In genomic region chr16:2117960-2118722, GRCh38 we compare ENCODE assay signal across 9 cellular contexts. TPM values are rescaled to one million over a fixed set of nuclear protein-coding genes. Genes with fewer than 3 reads are reported as not detected.
DNase-seq lines count a peak whose midpoint lies in the region; ATAC-seq, FAIRE-seq and TF ChIP-seq lines count a peak whose summit lies in the region.
"Not testable (repeated sequence)": the region's sequence is repeated elsewhere in the genome, so short reads cannot be mapped to it uniquely, and the experiment has no call there.
"Had no signal": no experiment of that assay in that cellular context is flagged by ENCODE, and none has a peak within 500 bp of the region (broad histone marks: within the 10 kb centered on the region; RNA-seq: fewer than 3 reads in every experiment).

No MANE protein-coding gene starts in this region.

- TF ChIP-seq POLR2A in endothelial cell of umbilical vein (IDR thresholded peaks at IDR 0.05; ENCODE audit: low read depth, low read length); gastrocnemius medialis (IDR thresholded peaks at IDR 0.05): not testable (repeated sequence)

- not testable (repeated sequence) for H3K9me3 ChIP-seq in HEK293 (ENCODE audit: control insufficient read depth, insufficient read depth, low read depth, low read length); OCI-LY7 (ENCODE audit: low read length); endothelial cell of umbilical vein (replicated peaks; ENCODE audit: control insufficient read depth, insufficient read depth, low read length); osteoblast (ENCODE audit: low read depth, low read length); gastrocnemius medialis

- dilution Hi-C loops in endothelial cell of umbilical vein (cut with MboI; ENCODE audit: extremely low pct_ligation_motif_present, low sequenced_read_pairs), result not testable (repeated sequence)

- H3K4me3 ChIP-seq in HEK293 (ENCODE audit: low read depth, low read length); OCI-LY7 (ENCODE audit: low read depth, low read length, poor library complexity, severe bottlenecking); endothelial cell of umbilical vein (replicated peaks in 1 of 3; ENCODE audit: insufficient read depth in 1 of 3, low read depth in 1 of 3, low read length in 3 of 3); osteoblast (ENCODE audit: insufficient read depth, low read length); gastrocnemius medialis: not testable (repeated sequence)

- DNase-seq in OCI-LY7 (ENCODE audit: low spot score); endothelial cell of umbilical vein (ENCODE audit: low read depth, low spot score); gastrocnemius medialis: not testable (repeated sequence)
- DNase-seq in Right ventricle myocardium inferior (ENCODE audit: missing footprints), result peak; percentile 30
- peak; percentile 15 for DNase-seq in osteoblast (ENCODE audit: insufficient read length, low spot score, missing footprints)

- not testable (repeated sequence) for H3K4me1 ChIP-seq in HEK293 (ENCODE audit: control insufficient read depth, insufficient read depth, low read length); OCI-LY7 (ENCODE audit: insufficient read depth, low read length, poor library complexity, severe bottlenecking); endothelial cell of umbilical vein (ENCODE audit: control insufficient read depth, extremely low read depth, insufficient read depth, low read length); osteoblast (ENCODE audit: insufficient read depth, low read length)
- peaks cover 45 to 62% of the 10 kb centered on the region in 2 donors for H3K4me1 ChIP-seq in gastrocnemius medialis

- not testable (repeated sequence) for ATAC-seq in Right ventricle myocardium inferior, gastrocnemius medialis

- not testable (repeated sequence) for H3K4me2 ChIP-seq in OCI-LY7 (ENCODE audit: low read length); endothelial cell of umbilical vein (ENCODE audit: insufficient read depth, low read length); osteoblast (ENCODE audit: insufficient read depth, low read length)

- TSS peak; percentile 83 for BruUV-seq in OCI-LY7 (replicated peaks; lab: Mats Ljungman, UMichigan)
- TSS peak; percentile 37 for BruUV-seq in endothelial cell of umbilical vein (replicated peaks; lab: Mats Ljungman, UMichigan)

- H3K27ac ChIP-seq in HEK293 (ENCODE audit: extremely low read depth, low read depth, low read length); OCI-LY7 (ENCODE audit: low read depth, low read length, poor library complexity, severe bottlenecking); endothelial cell of umbilical vein (ENCODE audit: insufficient read depth, low read depth, low read length); osteoblast (ENCODE audit: low read depth, low read length): not testable (repeated sequence)
- peak overlapping the region; percentile 70 to 84 (median 74) for H3K27ac ChIP-seq in gastrocnemius medialis

- not testable (repeated sequence) for H3K36me3 ChIP-seq in HEK293 (ENCODE audit: control insufficient read depth in 2 of 2, insufficient read depth in 1 of 2, low read length in 2 of 2); OCI-LY7 (ENCODE audit: insufficient read depth, low read length); endothelial cell of umbilical vein (ENCODE audit: control insufficient read depth in 2 of 2, extremely low read depth in 1 of 2, insufficient read depth in 2 of 2, low read length in 2 of 2); osteoblast (ENCODE audit: insufficient read depth, low read length)
- H3K36me3 ChIP-seq in gastrocnemius medialis, result peaks cover 0 to 11% of the 10 kb centered on the region in 2 donors

- not testable (repeated sequence) for FAIRE-seq in endothelial cell of umbilical vein (lab: Jason Lieb, UNC)

- not testable (repeated sequence) for H3K27me3 ChIP-seq in endothelial cell of umbilical vein (ENCODE audit: control insufficient read depth in 2 of 2, insufficient read depth in 2 of 2, low read length in 2 of 2); osteoblast (ENCODE audit: insufficient read depth, low read length); gastrocnemius medialis

- H3K9me2 ChIP-seq in OCI-LY7 (ENCODE audit: insufficient read depth, low read length), result not testable (repeated sequence)

- H3K79me2 ChIP-seq in OCI-LY7 (ENCODE audit: insufficient read depth, low read depth, low read length); endothelial cell of umbilical vein (ENCODE audit: control insufficient read depth, insufficient read depth, low read length): not testable (repeated sequence)
- peaks cover 56% of the 10 kb centered on the region for H3K79me2 ChIP-seq in osteoblast (ENCODE audit: insufficient read depth, low read length)

- in situ Hi-C loops in gastrocnemius medialis (cut with MboI; ENCODE audit: low sequenced_read_pairs in 4 of 4), result not testable (repeated sequence)

- not testable (repeated sequence) for H3K9me1 ChIP-seq in endothelial cell of umbilical vein (replicated peaks; ENCODE audit: control insufficient read depth, extremely low read depth, insufficient read depth, low read length)

- CTCF ChIA-PET in HEK293 (lab: Yijun Ruan, JAX); OCI-LY7 (lab: Charles Lee; ENCODE audit: unreplicated experiment); endothelial cell of umbilical vein (lab: Charles Lee): not testable (repeated sequence)

- intact Hi-C loops in OCI-LY7 (cut with micrococcal nuclease; ENCODE audit: unreplicated experiment); endothelial cell of umbilical vein (cut with micrococcal nuclease); Right ventricle myocardium inferior (cut with DNase I); gastrocnemius medialis (cut with DNase I; ENCODE audit: low total_unique reads): not testable (repeated sequence)

- not testable (repeated sequence) for H2AFZ ChIP-seq in OCI-LY7 (ENCODE audit: low read length); endothelial cell of umbilical vein (ENCODE audit: low read depth, low read length); osteoblast (ENCODE audit: low read length)

- not testable (repeated sequence) for H3K9ac ChIP-seq in endothelial cell of umbilical vein (replicated peaks; ENCODE audit: extremely low read depth, insufficient read depth, low read length)

- not testable (repeated sequence) for H4K20me1 ChIP-seq in OCI-LY7 (ENCODE audit: insufficient read depth, low read length); endothelial cell of umbilical vein (replicated peaks; ENCODE audit: control insufficient read depth, extremely low read depth, insufficient read depth, low read length)
- peaks cover 18% of the 10 kb centered on the region for H4K20me1 ChIP-seq in osteoblast (ENCODE audit: insufficient read depth, low read length)

- POLR2A ChIA-PET in HEK293 (lab: Yijun Ruan, JAX); OCI-LY7 (lab: Charles Lee); endothelial cell of umbilical vein (lab: Charles Lee): not testable (repeated sequence)

- TF ChIP-seq CTCF in HEK293 (tag by site-specific recombination; IDR thresholded peaks at IDR 0.05); OCI-LY7 (conservative IDR thresholded peaks at IDR 0.05; ENCODE audit: low read length); endothelial cell of umbilical vein (IDR thresholded peaks at IDR 0.05; ENCODE audit: extremely low read depth in 1 of 2, insufficient read depth in 1 of 2, low read depth in 1 of 2, low read length in 2 of 2); osteoblast (IDR thresholded peaks at IDR 0.05; ENCODE audit: extremely low read depth, low read depth, low read length); gastrocnemius medialis (IDR thresholded peaks at IDR 0.05 in 4 of 5, conservative IDR thresholded peaks at IDR 0.05 in 1 of 5): not testable (repeated sequence)

RNA-seq across cellular contexts. Expression of gene PKD1, which starts 17.6 kb away (rescaled TPM):
- total RNA-seq in OCI-LY7 (2014; rRNA removed; shearing (Covaris generic)), result 76.5 and 87.4 TPM in 2 replicates
- total RNA-seq in OCI-LY7 (2022), result 112 and 129 TPM in 2 replicates
- 92.1 and 102 TPM in 2 replicates for total RNA-seq in endothelial cell of umbilical vein
- 52.5 and 62.3 TPM in 2 replicates for polyA plus RNA-seq in endothelial cell of umbilical vein
- polyA plus RNA-seq in endothelial cell of umbilical vein (2011; cell fraction: cytosol; rRNA removed), result 20.5 and 29.6 TPM in 2 replicates
- polyA plus RNA-seq in endothelial cell of umbilical vein (2011; cell fraction: nucleus; rRNA removed), result 217 and 232 TPM in 2 replicates
- 29.5 and 54.6 TPM in 2 replicates for polyA plus RNA-seq in endothelial cell of umbilical vein (2012)
- polyA minus RNA-seq in endothelial cell of umbilical vein, result 44.6 and 60.3 TPM in 2 replicates
- polyA minus RNA-seq in endothelial cell of umbilical vein (2011; cell fraction: cytosol; rRNA and poly(A)+ RNA removed), result 26.5 TPM
- 88.4 and 152 TPM in 2 replicates for polyA minus RNA-seq in endothelial cell of umbilical vein (2011; cell fraction: nucleus; rRNA and poly(A)+ RNA removed)
- total RNA-seq in Right ventricle myocardium inferior, result 85.8 TPM
- total RNA-seq in osteoblast, result 139 and 180 TPM in 2 replicates
- 100 to 1,000 TPM; 168 to 376 (median 339) TPM for total RNA-seq in gastrocnemius medialis

RNA-seq across cellular contexts. Expression of gene RAB26, which starts 30.3 kb away (rescaled TPM):
- 3.1 and 5.0 TPM in 2 replicates for total RNA-seq in OCI-LY7 (2014; rRNA removed; shearing (Covaris generic))
- total RNA-seq in OCI-LY7 (2022) (7.9 and 9.5 TPM in 2 replicates), endothelial cell of umbilical vein (0.91 and 1.6 TPM in 2 replicates), Right ventricle myocardium inferior (0.87 TPM), osteoblast (0.36 and 0.59 TPM in 2 replicates), gastrocnemius medialis (1 to 10 TPM in 2 of 4 donors, not detected in 2; 1.3 to 4.2 TPM)
- polyA plus RNA-seq in endothelial cell of umbilical vein, result 2.0 and 3.1 TPM in 2 replicates
- polyA plus RNA-seq in endothelial cell of umbilical vein (2011; cell fraction: cytosol; rRNA removed), result 1.1 and 1.8 TPM in 2 replicates
- 11.3 and 12.3 TPM in 2 replicates for polyA plus RNA-seq in endothelial cell of umbilical vein (2011; cell fraction: nucleus; rRNA removed)
- 0.82 and 1.3 TPM in 2 replicates for polyA plus RNA-seq in endothelial cell of umbilical vein (2012)
- 1.3 and 1.8 TPM in 2 replicates for polyA minus RNA-seq in endothelial cell of umbilical vein
- 6.5 TPM for polyA minus RNA-seq in endothelial cell of umbilical vein (2011; cell fraction: cytosol; rRNA and poly(A)+ RNA removed)
- polyA minus RNA-seq in endothelial cell of umbilical vein (2011; cell fraction: nucleus; rRNA and poly(A)+ RNA removed), result 1.3 and 2.3 TPM in 2 replicates
- total RNA-seq: A172; CD4-positive, CD25-positive, alpha-beta regulatory T cell; CD8-positive, alpha-beta T cell had no signal

RNA-seq across cellular contexts. Expression of gene TRAF7, which starts 37.4 kb away (rescaled TPM):
- total RNA-seq in OCI-LY7 (2014; rRNA removed; shearing (Covaris generic)), result 50.1 and 53.6 TPM in 2 replicates
- total RNA-seq in OCI-LY7 (2022) (82.3 and 103 TPM in 2 replicates), endothelial cell of umbilical vein (141 and 159 TPM in 2 replicates), Right ventricle myocardium inferior (27.3 TPM), osteoblast (49.5 and 56.1 TPM in 2 replicates), gastrocnemius medialis (10 to 100 TPM; 39.5 to 71.4 (median 55.9) TPM)
- 175 and 191 TPM in 2 replicates for polyA plus RNA-seq in endothelial cell of umbilical vein
- polyA plus RNA-seq in endothelial cell of umbilical vein (2011; cell fraction: cytosol; rRNA removed), result 135 and 165 TPM in 2 replicates
- 229 and 253 TPM in 2 replicates for polyA plus RNA-seq in endothelial cell of umbilical vein (2011; cell fraction: nucleus; rRNA removed)
- 99.6 and 120 TPM in 2 replicates for polyA plus RNA-seq in endothelial cell of umbilical vein (2012)
- polyA minus RNA-seq in endothelial cell of umbilical vein, result 121 and 138 TPM in 2 replicates
- 49.9 TPM for polyA minus RNA-seq in endothelial cell of umbilical vein (2011; cell fraction: cytosol; rRNA and poly(A)+ RNA removed)
- polyA minus RNA-seq in endothelial cell of umbilical vein (2011; cell fraction: nucleus; rRNA and poly(A)+ RNA removed), result 41.3 and 68.6 TPM in 2 replicates
